9 cellular contexts compared by ENCODE assay signal in genomic region chr2:85813978-85814801, GRCh38.
DNase-seq lines count a peak whose midpoint lies in the region; ATAC-seq and TF ChIP-seq lines count a peak whose summit lies in the region.
"Had no signal": no experiment of that assay in that cellular context is flagged by ENCODE, and none has a peak within 500 bp of the region (broad histone marks: within the 10 kb centered on the region; RNA-seq: fewer than 3 reads in every experiment).

No MANE protein-coding gene starts in this region.

- intact Hi-C loops in thyroid gland (cut with DNase I), result loop anchor here (5.0 to 10.0 kb wide), 2 partner anchors 87 to 179 kb away; no protein-coding TSS in a partner anchor

- H3K79me2 ChIP-seq in SK-N-SH (ENCODE audit: insufficient read depth) (no peaks in the 10 kb centered on the region), osteoblast (ENCODE audit: insufficient read depth, low read length) (no peaks in the 10 kb centered on the region)

- peak; percentile 54 for ATAC-seq in GM18867 (IDR thresholded peaks at IDR 0.05; ENCODE audit: unreplicated experiment)

- H3K9me3 ChIP-seq in SK-N-SH, result no peaks in the 10 kb centered on the region
- no peaks in the 10 kb centered on the region for H3K9me3 ChIP-seq in osteoblast (ENCODE audit: low read depth, low read length)
- no peaks in the 10 kb centered on the region for H3K9me3 ChIP-seq in thyroid gland
- H3K9me3 ChIP-seq: BLaER1 treated with 17β-estradiol and CSF1 and Interleukin-3, amounts not matched to agents 10 nM and 100 nM had no signal

- H3K4me2 ChIP-seq in SK-N-SH (no peak overlapping the region), osteoblast (ENCODE audit: insufficient read depth, low read length) (no peak overlapping the region)
- H3K4me2 ChIP-seq: BLaER1 treated with 17β-estradiol and CSF1 and Interleukin-3, amounts not matched to agents 10 nM and 100 nM had no signal

- no peaks in the 10 kb centered on the region for H3K36me3 ChIP-seq in SK-N-SH (replicated peaks in 1 of 2; ENCODE audit: control insufficient read depth in 1 of 2, insufficient read depth in 2 of 2, low read length in 1 of 2)
- no peaks in the 10 kb centered on the region for H3K36me3 ChIP-seq in osteoblast (ENCODE audit: insufficient read depth, low read length)
- no peaks in the 10 kb centered on the region for H3K36me3 ChIP-seq in thyroid gland
- H3K36me3 ChIP-seq: BLaER1 treated with 17β-estradiol and CSF1 and Interleukin-3, amounts not matched to agents 10 nM and 100 nM had no signal

- no peaks in the 10 kb centered on the region for H3K27me3 ChIP-seq in SK-N-SH (ENCODE audit: insufficient read depth)
- no peaks in the 10 kb centered on the region for H3K27me3 ChIP-seq in osteoblast (ENCODE audit: insufficient read depth, low read length)
- H3K27me3 ChIP-seq in thyroid gland, result no peaks in the 10 kb centered on the region

- DNase-seq in NCI-H1048 (lab: John Stamatoyannopoulos, UW) (peak; percentile 29), SK-N-SH (peak; percentile 92), germinal center (ENCODE audit: low spot score) (peak; percentile 80), osteoblast (ENCODE audit: insufficient read length, low spot score, missing footprints) (peak; percentile 97), thyroid gland (peak; percentile 96 to 97)
- peak; percentile 57 to 71 (median 70) for DNase-seq in activated naive CD4-positive, alpha-beta T cell (lab: John Stamatoyannopoulos, UW)

- no peaks in the 10 kb centered on the region for H3F3A ChIP-seq in SK-N-SH (replicated peaks; ENCODE audit: insufficient read depth)

- H3K27ac ChIP-seq in 22Rv1 (no peak overlapping the region), SK-N-SH (ENCODE audit: low read depth in 2 of 2, low read length in 1 of 2) (no peak overlapping the region), osteoblast (ENCODE audit: low read depth, low read length) (no peak overlapping the region), thyroid gland (peak overlapping the region; percentile 78 to 95 (median 89))
- H3K27ac ChIP-seq: BLaER1 treated with 17β-estradiol and CSF1 and Interleukin-3, amounts not matched to agents 10 nM and 100 nM had no signal

- TF ChIP-seq POLR2A in thyroid gland (IDR thresholded peaks at IDR 0.05), result no peak

- H3K4me3 ChIP-seq in SK-N-SH (ENCODE audit: low read depth in 2 of 2, low read length in 1 of 2) (no peak overlapping the region), osteoblast (ENCODE audit: insufficient read depth, low read length) (no peak overlapping the region), thyroid gland (replicated peaks in 1 of 3) (no peak overlapping the region)
- H3K4me3 ChIP-seq: BLaER1 treated with 17β-estradiol and CSF1 and Interleukin-3, amounts not matched to agents 10 nM and 100 nM had no signal

- TF ChIP-seq EP300 in SK-N-SH (IDR thresholded peaks at IDR 0.05; ENCODE audit: borderline replicate concordance in 1 of 2, low read depth in 1 of 2, low read length in 1 of 2), result no peak

- no peaks in the 10 kb centered on the region for H3K9me2 ChIP-seq in SK-N-SH

- POLR2A ChIA-PET in SK-N-SH (lab: Yijun Ruan, JAX), result interaction anchor here (0.9 to 1.0 kb wide), 3 partner anchors 69 to 85 kb away, joined by 3 to 5 read pairs (median 3); no protein-coding TSS in a partner anchor

- no peaks in the 10 kb centered on the region for H4K20me1 ChIP-seq in SK-N-SH (ENCODE audit: insufficient read depth)
- H4K20me1 ChIP-seq in osteoblast (ENCODE audit: insufficient read depth, low read length), result no peaks in the 10 kb centered on the region
- H4K20me1 ChIP-seq: BLaER1 treated with 17β-estradiol and CSF1 and Interleukin-3, amounts not matched to agents 10 nM and 100 nM had no signal

- TF ChIP-seq CTCF in 22Rv1 (IDR thresholded peaks at IDR 0.05) (peak; percentile 91), SK-N-SH (IDR thresholded peaks at IDR 0.05) (peak; percentile 94), osteoblast (IDR thresholded peaks at IDR 0.05; ENCODE audit: extremely low read depth, low read depth, low read length) (peak; percentile 95), thyroid gland (IDR thresholded peaks at IDR 0.05) (peak; percentile 82 to 98 (median 96))

- CTCF ChIA-PET in SK-N-SH (lab: Yijun Ruan, JAX), result interaction anchor here (0.6 to 19.2 kb wide), 60 partner anchors 11 to 274 kb away, joined by 3 to 626 read pairs (median 5); partner anchors contain the start of genes ATOH8, GNLY and SFTPB

- TF ChIP-seq RAD21 in SK-N-SH (IDR thresholded peaks at IDR 0.05; ENCODE audit: low read length), result peak; percentile 100

- no peak overlapping the region for H3K9ac ChIP-seq in SK-N-SH
- H3K9ac ChIP-seq: BLaER1 treated with 17β-estradiol and CSF1 and Interleukin-3, amounts not matched to agents 10 nM and 100 nM had no signal

- WGBS in SK-N-SH (ENCODE audit: low lambda C conversion rate), result 17% methylated on average over 11 of the region's 13 CpGs
- WGBS in thyroid gland, 2 donors, result 25 to 28% methylated on average over 9 to 13 of the region's 13 CpGs

- peaks cover 0 to 17% of the 10 kb centered on the region in 2 experiments; a peak in 1 of 4 replicates for H3K4me1 ChIP-seq in SK-N-SH (ENCODE audit: control insufficient read depth in 1 of 2, insufficient read depth in 2 of 2, low read depth in 1 of 2, low read length in 1 of 2)
- H3K4me1 ChIP-seq in osteoblast (ENCODE audit: insufficient read depth, low read length), result peaks cover 12% of the 10 kb centered on the region
- peaks cover 45 to 57% of the 10 kb centered on the region in 2 donors for H3K4me1 ChIP-seq in thyroid gland

- no peak overlapping the region for H2AFZ ChIP-seq in SK-N-SH (ENCODE audit: low read depth)
- H2AFZ ChIP-seq in osteoblast (ENCODE audit: low read length), result no peak overlapping the region

TF ChIP-seq in SK-N-SH, 30 proteins besides CTCF, POLR2A, EP300 and RAD21:
- TF ChIP-seq SMC3 (IDR thresholded peaks at IDR 0.05; ENCODE audit: low read depth, low read length) (peak; percentile 100), RCOR1 (IDR thresholded peaks at IDR 0.05; ENCODE audit: low read length) (peak; percentile 62), MXI1 (IDR thresholded peaks at IDR 0.05; ENCODE audit: low read depth, low read length) (0 out of 2 replicates have a peak, but pooled peaks have one; percentile 21), TAF1 (IDR thresholded peaks at IDR 0.05; ENCODE audit: borderline replicate concordance, low read depth, low read length) (no peak), USF2 (IDR thresholded peaks at IDR 0.05; ENCODE audit: borderline replicate concordance, low read depth, low read length) (no peak), CHD2 (IDR thresholded peaks at IDR 0.05; ENCODE audit: low read length, partially characterized antibody) (peak; percentile 16), RXRA (IDR thresholded peaks at IDR 0.05; ENCODE audit: borderline replicate concordance, low read depth) (no peak)
- TF ChIP-seq, protein P1, sequence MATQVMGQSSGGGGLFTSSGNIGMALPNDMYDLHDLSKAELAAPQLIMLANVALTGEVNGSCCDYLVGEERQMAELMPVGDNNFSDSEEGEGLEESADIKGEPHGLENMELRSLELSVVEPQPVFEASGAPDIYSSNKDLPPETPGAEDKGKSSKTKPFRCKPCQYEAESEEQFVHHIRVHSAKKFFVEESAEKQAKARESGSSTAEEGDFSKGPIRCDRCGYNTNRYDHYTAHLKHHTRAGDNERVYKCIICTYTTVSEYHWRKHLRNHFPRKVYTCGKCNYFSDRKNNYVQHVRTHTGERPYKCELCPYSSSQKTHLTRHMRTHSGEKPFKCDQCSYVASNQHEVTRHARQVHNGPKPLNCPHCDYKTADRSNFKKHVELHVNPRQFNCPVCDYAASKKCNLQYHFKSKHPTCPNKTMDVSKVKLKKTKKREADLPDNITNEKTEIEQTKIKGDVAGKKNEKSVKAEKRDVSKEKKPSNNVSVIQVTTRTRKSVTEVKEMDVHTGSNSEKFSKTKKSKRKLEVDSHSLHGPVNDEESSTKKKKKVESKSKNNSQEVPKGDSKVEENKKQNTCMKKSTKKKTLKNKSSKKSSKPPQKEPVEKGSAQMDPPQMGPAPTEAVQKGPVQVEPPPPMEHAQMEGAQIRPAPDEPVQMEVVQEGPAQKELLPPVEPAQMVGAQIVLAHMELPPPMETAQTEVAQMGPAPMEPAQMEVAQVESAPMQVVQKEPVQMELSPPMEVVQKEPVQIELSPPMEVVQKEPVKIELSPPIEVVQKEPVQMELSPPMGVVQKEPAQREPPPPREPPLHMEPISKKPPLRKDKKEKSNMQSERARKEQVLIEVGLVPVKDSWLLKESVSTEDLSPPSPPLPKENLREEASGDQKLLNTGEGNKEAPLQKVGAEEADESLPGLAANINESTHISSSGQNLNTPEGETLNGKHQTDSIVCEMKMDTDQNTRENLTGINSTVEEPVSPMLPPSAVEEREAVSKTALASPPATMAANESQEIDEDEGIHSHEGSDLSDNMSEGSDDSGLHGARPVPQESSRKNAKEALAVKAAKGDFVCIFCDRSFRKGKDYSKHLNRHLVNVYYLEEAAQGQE (IDR thresholded peaks at IDR 0.05; ENCODE audit: low read depth, low read length), result no peak

Comparison
In these comparisons a context has a peak if more than half of its experiments do, and no peak if none do; other contexts are left out.
1. H3K27ac ChIP-seq: peak in thyroid gland (3 of 3); none in 22Rv1 (single experiment), SK-N-SH (0 of 2) and osteoblast (single experiment).
2. DNase-seq: peak in every context shown above with its lines; median percentile 97 in osteoblast; 96 in thyroid gland; 92 in SK-N-SH; 80 in germinal center; 70 in activated naive CD4-positive, alpha-beta T cell; 29 in NCI-H1048.
3. Peak in every context shown above with its lines, with median percentiles within 50 percentile points of each other: CTCF ChIP-seq.